ENCODE assay signal across 8 cellular contexts in the genomic region with DNA sequence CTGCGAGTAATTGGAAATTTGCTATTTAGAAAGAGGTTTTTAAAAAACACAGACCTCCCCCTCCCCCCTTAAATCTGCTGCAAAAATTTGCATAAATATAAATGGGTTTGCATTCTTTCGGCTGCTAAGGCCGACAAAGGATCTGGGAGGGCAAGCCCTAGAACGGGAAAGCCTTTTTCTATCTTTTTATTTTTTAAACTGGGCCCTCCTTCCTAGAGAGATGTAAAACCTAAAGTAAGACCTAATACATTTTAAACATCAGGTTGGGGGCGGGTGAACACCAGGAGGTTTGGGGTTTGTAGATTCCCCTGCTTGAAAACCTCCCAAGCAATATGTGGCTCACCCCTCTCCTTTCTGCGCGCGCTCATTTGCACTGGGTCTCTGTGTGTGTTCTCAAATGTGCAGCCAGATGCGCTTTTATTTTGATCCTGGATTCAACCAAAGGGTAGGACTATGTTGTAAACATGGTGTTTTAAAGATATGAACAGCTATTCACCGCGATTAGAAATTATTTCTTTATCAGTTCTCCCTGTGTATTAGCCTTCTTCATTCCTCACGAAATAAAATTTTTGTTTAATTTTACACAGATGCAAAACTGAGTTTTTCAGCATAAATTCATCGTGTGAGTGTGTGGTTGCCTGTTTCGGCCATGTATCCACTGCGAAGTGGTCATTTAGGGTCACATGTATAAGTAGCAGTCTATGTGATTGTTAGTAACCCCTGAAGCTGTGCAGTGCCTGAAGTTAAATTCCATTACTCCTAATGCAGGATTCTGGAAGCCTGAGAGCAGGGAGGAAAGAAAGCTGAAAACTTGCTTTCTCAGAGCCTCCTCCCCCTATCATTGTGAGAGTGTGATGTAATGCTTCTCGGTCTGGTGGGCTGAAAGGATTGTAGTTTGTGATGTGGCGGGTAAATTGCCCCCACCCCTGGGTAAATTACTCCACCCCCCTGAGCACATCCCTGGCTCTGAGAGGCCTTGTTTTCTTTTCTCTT. TPM values are rescaled to one million over a fixed set of nuclear protein-coding genes. Genes with fewer than 3 reads are reported as not detected.
DNase-seq lines count a peak whose midpoint lies in the region; ATAC-seq, FAIRE-seq and TF ChIP-seq lines count a peak whose summit lies in the region.

No MANE protein-coding gene starts in this region.

- peak overlapping the region; percentile 87 for H3K9ac ChIP-seq in trophoblast cell (ENCODE audit: low read length)

- H3K27ac Mint-ChIP-seq in activated naive CD8-positive, alpha-beta T cell treated with anti-CD3 and anti-CD28 coated beads for 36 hours = peak overlapping the region; percentile 93

- CTCF ChIA-PET in A549 (lab: Yijun Ruan, JAX) = interaction anchor here (1.0 to 3.0 kb wide), 3 partner anchors 13 to 169 kb away, joined by 3 to 12 read pairs (median 4); no protein-coding TSS in a partner anchor

- H3K14ac ChIP-seq in trophoblast cell (ENCODE audit: low read length) = peak overlapping the region; percentile 40

- ATAC-seq in A549 (peak in 1 of 2 experiments; percentile 26; a peak in 3 of 6 replicates), heart left ventricle (peak; percentile 14 to 45 (median 34)), GM19351 (IDR thresholded peaks at IDR 0.05; ENCODE audit: unreplicated experiment) (no peak)

- H3K23ac ChIP-seq in trophoblast cell (ENCODE audit: low read length) = no peak overlapping the region

- TF ChIP-seq RAD21 in A549 (conservative IDR thresholded peaks at IDR 0.05 in 1 of 2, IDR thresholded peaks at IDR 0.05 in 1 of 2) = no peak

- no peak overlapping the region for H2BK12ac ChIP-seq in trophoblast cell (ENCODE audit: low read length)

- peaks cover 50% of the 10 kb centered on the region for H3K4me1 ChIP-seq in A549
- peaks cover 11 to 75% (median 65%) of the 10 kb centered on the region in 12 donors for H3K4me1 ChIP-seq in heart left ventricle
- H3K4me1 ChIP-seq in trophoblast cell (ENCODE audit: control insufficient read depth in 1 of 2, insufficient read depth in 2 of 2, low read length in 2 of 2) = peaks cover 8 to 14% of the 10 kb centered on the region in 2 experiments

- peak overlapping the region; percentile 54 for H4K8ac ChIP-seq in trophoblast cell (ENCODE audit: low read depth, low read length)

- H3K36me3 ChIP-seq in heart left ventricle = no peaks in the 10 kb centered on the region
- H3K36me3 ChIP-seq in trophoblast cell (ENCODE audit: control insufficient read depth in 1 of 2, insufficient read depth in 2 of 2, low read length in 2 of 2) = no peaks in the 10 kb centered on the region

- POLR2A ChIA-PET in A549 (lab: Yijun Ruan, JAX) = interaction anchor here (0.6 to 1.9 kb wide), 5 partner anchors 10 to 168 kb away, joined by 3 to 49 read pairs (median 5); partner anchors contain the start of gene ADSL

- H3K9me3 Mint-ChIP-seq in activated naive CD8-positive, alpha-beta T cell treated with anti-CD3 and anti-CD28 coated beads for 36 hours = no peaks in the 10 kb centered on the region

- no peak for TF ChIP-seq POLR2A in A549 (IDR thresholded peaks at IDR 0.05; ENCODE audit: low read length)
- TF ChIP-seq POLR2A in GM12891 (IDR thresholded peaks at IDR 0.05; ENCODE audit: low read depth, low read length) = no peak
- no peak for TF ChIP-seq POLR2A in heart left ventricle (IDR thresholded peaks at IDR 0.05)

- H3K36me3 Mint-ChIP-seq in activated naive CD8-positive, alpha-beta T cell treated with anti-CD3 and anti-CD28 coated beads for 36 hours = peaks cover 7% of the 10 kb centered on the region

- DNase-seq in A549 (ENCODE audit: low read depth in 1 of 2, low spot score in 1 of 2) (no peak), GM12891 (ENCODE audit: insufficient read length, low spot score) (no peak), NOMO-1 (lab: John Stamatoyannopoulos, UW; ENCODE audit: unreplicated experiment in 2 of 2) (peak; percentile 30 to 31), heart left ventricle (no peak), trophoblast cell (peak in 1 of 2 donors; percentile 17), NCI-H2196 (lab: John Stamatoyannopoulos, UW; ENCODE audit: unreplicated experiment) (no peak)
- DNase-seq in activated naive CD8-positive, alpha-beta T cell treated with anti-CD3 and anti-CD28 coated beads for 36 hours = peak; percentile 45

- intact Hi-C loops in heart left ventricle (cut with DNase I) = loop anchor here in 8 of 10 donors (2.0 to 10.0 kb wide), 7 partner anchors 96 to 166 kb away; partner anchors contain the start of gene ADSL (in 1 of the 8)

- H2BK120ac ChIP-seq in trophoblast cell (ENCODE audit: insufficient read depth, low read length, poor library complexity) = no peak overlapping the region

- H3K4me2 ChIP-seq in A549 = peak overlapping the region; percentile 77
- H3K4me2 ChIP-seq in trophoblast cell (ENCODE audit: low read length) = peak overlapping the region; percentile 93

- H3K4me3 ChIP-seq in A549 (peak overlapping the region; percentile 88), heart left ventricle (peak overlapping the region; percentile 57 to 88 (median 70)), trophoblast cell (ENCODE audit: low read depth, low read length) (peak overlapping the region; percentile 70)

- WGBS in A549 (ENCODE audit: missing lambda C conversion rate) = 3% methylated on average over 17 of the region's 17 CpGs
- 1 to 2% (median 2%) methylated on average over 17 of the region's 17 CpGs for WGBS in heart left ventricle, 4 donors
- no CpG with 5 or more reads among the region's 17 CpGs for WGBS in trophoblast cell (ENCODE audit: extremely low coverage, insufficient coverage, insufficient read length)

- no peak overlapping the region for H4K12ac ChIP-seq in trophoblast cell (ENCODE audit: low read depth, low read length)

- peaks cover 3% of the 10 kb centered on the region for H3K79me2 ChIP-seq in trophoblast cell (ENCODE audit: control insufficient read depth, insufficient read depth, low read length, poor library complexity)

- H3K27me3 ChIP-seq in heart left ventricle = no peaks in the 10 kb centered on the region
- H3K27me3 ChIP-seq in trophoblast cell (ENCODE audit: insufficient read depth, low read length) = no peaks in the 10 kb centered on the region

- H2BK5ac ChIP-seq in trophoblast cell (ENCODE audit: low read depth, low read length, poor library complexity) = no peak overlapping the region

- H3K4me1 Mint-ChIP-seq in activated naive CD8-positive, alpha-beta T cell treated with anti-CD3 and anti-CD28 coated beads for 36 hours = peaks cover 55% of the 10 kb centered on the region

- peak overlapping the region; percentile 60 for H3K4ac ChIP-seq in trophoblast cell (ENCODE audit: low read depth, low read length)

- no peaks in the 10 kb centered on the region for H3K27me3 Mint-ChIP-seq in activated naive CD8-positive, alpha-beta T cell treated with anti-CD3 and anti-CD28 coated beads for 36 hours

- no peak overlapping the region for H3K18ac ChIP-seq in trophoblast cell (ENCODE audit: low read length)

- peaks cover 8% of the 10 kb centered on the region for H3K79me1 ChIP-seq in trophoblast cell (ENCODE audit: low read length)

- H3K9me3 ChIP-seq in A549 = no peaks in the 10 kb centered on the region
- H3K9me3 ChIP-seq in heart left ventricle = no peaks in the 10 kb centered on the region
- H3K9me3 ChIP-seq in trophoblast cell (ENCODE audit: insufficient read depth, low read depth, low read length) = no peaks in the 10 kb centered on the region

- no peak overlapping the region for H2AK5ac ChIP-seq in trophoblast cell (ENCODE audit: low read length)

- H3K4me3 Mint-ChIP-seq in activated naive CD8-positive, alpha-beta T cell treated with anti-CD3 and anti-CD28 coated beads for 36 hours = peak overlapping the region; percentile 86

- TF ChIP-seq EP300 in A549 (IDR thresholded peaks at IDR 0.05) = no peak

- peak overlapping the region; percentile 31 for H4K91ac ChIP-seq in trophoblast cell (ENCODE audit: low read depth, low read length)

- H3K27ac ChIP-seq in A549 = peak overlapping the region; percentile 94 to 97
- peak overlapping the region; percentile 67 to 96 (median 82) for H3K27ac ChIP-seq in heart left ventricle
- H3K27ac ChIP-seq in trophoblast cell (ENCODE audit: low read depth, low read length) = peak overlapping the region; percentile 75

- FAIRE-seq in A549 (lab: Jason Lieb, UNC) (no peak), GM12891 (lab: Jason Lieb, UNC) (peak; percentile 64)

- H2AFZ ChIP-seq in trophoblast cell (ENCODE audit: insufficient read depth, low read length, poor library complexity) = no peak overlapping the region

- no peak for TF ChIP-seq CTCF in A549 (IDR thresholded peaks at IDR 0.05)
- no peak for TF ChIP-seq CTCF in heart left ventricle (IDR thresholded peaks at IDR 0.05)

TF ChIP-seq in A549, 52 proteins besides CTCF, POLR2A, EP300 and RAD21 (continues in another document):
- TF ChIP-seq, protein P1, sequence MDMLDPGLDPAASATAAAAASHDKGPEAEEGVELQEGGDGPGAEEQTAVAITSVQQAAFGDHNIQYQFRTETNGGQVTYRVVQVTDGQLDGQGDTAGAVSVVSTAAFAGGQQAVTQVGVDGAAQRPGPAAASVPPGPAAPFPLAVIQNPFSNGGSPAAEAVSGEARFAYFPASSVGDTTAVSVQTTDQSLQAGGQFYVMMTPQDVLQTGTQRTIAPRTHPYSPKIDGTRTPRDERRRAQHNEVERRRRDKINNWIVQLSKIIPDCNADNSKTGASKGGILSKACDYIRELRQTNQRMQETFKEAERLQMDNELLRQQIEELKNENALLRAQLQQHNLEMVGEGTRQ (IDR thresholded peaks at IDR 0.05) = no peak
- no peak for TF ChIP-seq CEBPB (IDR thresholded peaks at IDR 0.05)

TF ChIP-seq in GM12891, 5 proteins besides CTCF, POLR2A, EP300 and RAD21:
- TF ChIP-seq POLR2AphosphoS5 (IDR thresholded peaks at IDR 0.05; ENCODE audit: low read depth, low read length) (no peak; the same call in 1 of the 2 replicates), TAF1 (IDR thresholded peaks at IDR 0.05; ENCODE audit: low read depth, low read length) (no peak; the same call in none of the 2 replicates), POU2F2 (IDR thresholded peaks at IDR 0.05; ENCODE audit: low read depth, low read length) (peak; percentile 86; the same call in 1 of the 2 replicates)

RNA-seq across cellular contexts. Expression of gene TNRC6B, which starts 1.0 kb away (rescaled TPM):
- 4.9 and 5.2 TPM in 2 replicates for polyA plus RNA-seq in A549 (2011; rRNA removed)
- 2.2 and 3.0 TPM in 2 replicates for polyA plus RNA-seq in A549 (2012; cell fraction: cytosol; rRNA removed)
- polyA plus RNA-seq in A549 (2012; cell fraction: nucleus; rRNA removed) = 4.9 and 5.7 TPM in 2 replicates
- 4.3 to 5.2 TPM (median 5.0 TPM) in 3 replicates for polyA plus RNA-seq in A549 (2017; fragmentation: RNase III; extraction: RNeasy Plus Mini Kit Qiagen cat#74134 plus additional on column Dnase treatment)
- polyA minus RNA-seq in A549 (2011; rRNA and poly(A)+ RNA removed) = 25.3 and 28.9 TPM in 2 replicates
- polyA plus RNA-seq in GM12891 (2012; ENCODE audit: low read depth, missing spikeins) = 6.6 TPM
- total RNA-seq in activated naive CD8-positive, alpha-beta T cell treated with anti-CD3 and anti-CD28 coated beads for 36 hours = 10 to 100 TPM; 35.9 to 37.5 TPM
- total RNA-seq in heart left ventricle = 10 to 100 TPM; 32.7 to 62.4 (median 41.1) TPM
- 10 to 100 TPM; 13.2 to 18.3 TPM for polyA plus RNA-seq in heart left ventricle
- 8.2 and 9.3 TPM in 2 replicates for polyA plus RNA-seq in trophoblast cell (2013)

Comparison
In these comparisons a context has a peak if more than half of its experiments do, and no peak if none do; other contexts are left out.
1. DNase-seq: peak in NOMO-1 (2 of 2) and activated naive CD8-positive, alpha-beta T cell treated with anti-CD3 and anti-CD28 coated beads for 36 hours (single experiment); none in A549 (0 of 2), GM12891 (single experiment), heart left ventricle (0 of 5) and NCI-H2196 (single experiment).
2. Peak in every context shown above with its lines, with median percentiles within 50 percentile points of each other: H3K27ac ChIP-seq and H3K4me3 ChIP-seq.